ENCODE assay signal across 13 cellular contexts in the genomic region with DNA sequence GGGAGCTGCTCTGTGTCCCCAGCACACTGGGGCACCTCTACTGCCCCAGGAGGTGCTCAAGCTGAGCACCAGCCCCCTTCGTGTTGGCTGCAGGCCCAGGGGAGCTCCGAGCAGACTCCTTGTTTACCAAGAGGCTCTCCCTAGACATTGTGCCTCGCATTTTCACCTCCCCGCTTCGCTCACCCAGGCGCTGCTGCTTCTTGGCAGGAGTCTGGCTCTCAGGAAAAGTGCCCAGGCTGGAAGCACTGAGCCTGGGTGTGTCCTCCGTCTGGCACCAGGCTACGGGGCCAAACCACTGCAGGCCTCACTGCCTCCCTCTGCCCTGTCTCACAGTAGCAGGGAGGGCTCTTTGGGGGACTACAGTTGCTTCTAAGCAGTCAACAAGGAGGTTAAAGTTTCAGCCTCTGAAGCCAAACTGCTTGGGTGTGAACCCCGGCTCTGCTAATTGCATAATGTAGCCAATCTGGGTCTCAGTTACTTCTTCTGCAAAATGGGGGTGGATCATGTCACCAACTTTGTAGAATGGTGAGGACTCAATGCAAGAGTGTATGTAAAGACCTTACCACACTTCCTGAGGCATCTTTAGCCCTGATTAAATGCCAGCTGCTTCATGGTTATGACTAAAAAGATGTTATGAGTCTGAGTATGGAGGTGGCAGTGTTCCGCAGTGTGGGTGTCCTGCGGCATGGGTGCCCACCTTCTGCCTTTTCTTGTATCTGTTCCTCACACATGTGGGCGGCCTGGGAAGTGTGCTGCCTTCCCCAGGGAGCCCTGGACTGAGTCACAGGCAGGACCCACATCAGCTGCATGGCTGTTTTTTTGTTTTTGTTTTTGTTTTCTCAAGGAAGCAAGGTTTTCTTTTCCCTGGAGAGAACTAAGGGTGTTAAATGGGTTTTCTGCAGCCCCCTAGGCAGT.
A peak's percentile ranks its signal among the peaks of the same experiment; 100 is the strongest.
DNase-seq lines count a peak whose midpoint lies in the region; ATAC-seq, FAIRE-seq and TF ChIP-seq lines count a peak whose summit lies in the region.
"Had no signal": no experiment of that assay in that cellular context is flagged by ENCODE, and none has a peak within 500 bp of the region (broad histone marks: within the 10 kb centered on the region; RNA-seq: fewer than 3 reads in every experiment).

No MANE protein-coding gene starts in this region.

- no peaks in the 10 kb centered on the region for H3K9me3 Mint-ChIP-seq in endodermal cell
- H3K9me3 Mint-ChIP-seq: activated naive CD4-positive, alpha-beta T cell treated with anti-CD3 and anti-CD28 coated beads, Interleukin-2, amount 10 ng/mL, durations not matched to agents 7 days and 5 days had no signal

- CTCF ChIA-PET in Panc1 (lab: Charles Lee) = no interaction called here

- no peaks in the 10 kb centered on the region for H3K36me3 ChIP-seq in Panc1 (ENCODE audit: control insufficient read depth, insufficient read depth, low read length)
- no peaks in the 10 kb centered on the region for H3K36me3 ChIP-seq in sigmoid colon
- H3K36me3 ChIP-seq in endodermal cell (ENCODE audit: control insufficient read depth, insufficient read depth, low read length) = no peaks in the 10 kb centered on the region

- WGBS in sigmoid colon, 2 donors = 38 to 68% methylated on average over 12 of the region's 12 CpGs
- 89% methylated on average over 8 to 12 of the region's 12 CpGs for WGBS in endodermal cell (ENCODE audit: insufficient coverage in 1 of 2, insufficient read length in 1 of 2), 2 experiments

- no peak overlapping the region for H3K27ac Mint-ChIP-seq in endodermal cell
- H3K27ac Mint-ChIP-seq: activated naive CD4-positive, alpha-beta T cell treated with anti-CD3 and anti-CD28 coated beads, Interleukin-2, amount 10 ng/mL, durations not matched to agents 7 days and 5 days had no signal

- POLR2A ChIA-PET in Panc1 (lab: Charles Lee) = no interaction called here

- DNase-seq in DMS79 (lab: John Stamatoyannopoulos, UW) (peak; percentile 94), Panc1 (ENCODE audit: low read depth, low spot score) (no peak), left cardiac atrium (peak; percentile 39), sigmoid colon (peak; percentile 72), endodermal cell (no peak), H54 (ENCODE audit: insufficient read length, low spot score) (no peak)
- DNase-seq in effector CD8-positive, alpha-beta T cell (lab: John Stamatoyannopoulos, UW) = no peak
- DNase-seq: activated CD4-positive, alpha-beta T cell treated with anti-CD3 and anti-CD28 coated beads, Interleukin-2, amount 50 U/mL, for 48 hours; activated naive CD4-positive, alpha-beta T cell treated with anti-CD3 and anti-CD28 coated beads, Interleukin-2, amount 10 ng/mL, durations not matched to agents 7 days and 5 days; GOT3; NCI-H524; stimulated activated CD4-positive, alpha-beta T cell treated with anti-CD3 and anti-CD28 coated beads, Interleukin-15, amount 100 ng/mL, for 24 hours had no signal

- ATAC-seq in Panc1 = 0 out of 2 replicates have a peak, but pooled peaks have one; percentile 30
- peak; percentile 59 to 78 for ATAC-seq in left cardiac atrium
- ATAC-seq in GM21825 (IDR thresholded peaks at IDR 0.05; ENCODE audit: unreplicated experiment) = no peak

- TF ChIP-seq EP300 in sigmoid colon (IDR thresholded peaks at IDR 0.05) = no peak

- no peak overlapping the region for H3K4me3 ChIP-seq in Panc1 (ENCODE audit: low read depth in 2 of 2, low read length in 2 of 2)
- H3K4me3 ChIP-seq in sigmoid colon = no peak overlapping the region
- H3K4me3 ChIP-seq in endodermal cell (ENCODE audit: low read length) = no peak overlapping the region

- H3K27ac ChIP-seq in Panc1 (ENCODE audit: low read length) = no peak overlapping the region
- peak overlapping the region; percentile 3 to 60 (median 48) for H3K27ac ChIP-seq in sigmoid colon
- no peak overlapping the region for H3K27ac ChIP-seq in endodermal cell (ENCODE audit: low read depth, low read length)

- H3K36me3 Mint-ChIP-seq in endodermal cell (ENCODE audit: low read depth) = no peaks in the 10 kb centered on the region
- H3K36me3 Mint-ChIP-seq: activated naive CD4-positive, alpha-beta T cell treated with anti-CD3 and anti-CD28 coated beads, Interleukin-2, amount 10 ng/mL, durations not matched to agents 7 days and 5 days had no signal

- no peak for TF ChIP-seq CTCF in Panc1 (IDR thresholded peaks at IDR 0.05)
- no peak for TF ChIP-seq CTCF in sigmoid colon (IDR thresholded peaks at IDR 0.05)
- TF ChIP-seq CTCF in endodermal cell (conservative IDR thresholded peaks at IDR 0.05) = no peak

- TF ChIP-seq POLR2A in sigmoid colon (IDR thresholded peaks at IDR 0.05) (no peak), H54 (IDR thresholded peaks at IDR 0.05; ENCODE audit: low read depth, low read length) (no peak)

- intact Hi-C loops in Panc1 (cut with micrococcal nuclease; ENCODE audit: unreplicated experiment) = no loop called here
- intact Hi-C loops in left cardiac atrium (cut with DNase I) = no loop called here
- intact Hi-C loops in sigmoid colon (cut with DNase I) = no loop called here

- no peak overlapping the region for H3K9ac ChIP-seq in endodermal cell (ENCODE audit: extremely low read depth, low read length, poor library complexity, severe bottlenecking)

- FAIRE-seq in H54 (lab: Jason Lieb, UNC) = no peak

- H3K27me3 ChIP-seq in Panc1 (ENCODE audit: control insufficient read depth, insufficient read depth, low read length) (no peaks in the 10 kb centered on the region), sigmoid colon (no peaks in the 10 kb centered on the region), endodermal cell (ENCODE audit: control insufficient read depth, insufficient read depth, low read length, poor library complexity, severe bottlenecking) (peaks cover 46% of the 10 kb centered on the region)

- in situ Hi-C loops in Panc1 (cut with HindIII; ENCODE audit: low pct_unique_long_range_greater_than_20kb, low sequenced_read_pairs) = no loop called here

- H3K4me3 Mint-ChIP-seq in endodermal cell = no peak overlapping the region
- H3K4me3 Mint-ChIP-seq: activated naive CD4-positive, alpha-beta T cell treated with anti-CD3 and anti-CD28 coated beads, Interleukin-2, amount 10 ng/mL, durations not matched to agents 7 days and 5 days had no signal

- BruUV-seq in Panc1 (replicated peaks; lab: Mats Ljungman, UMichigan) = no TSS peak

- peaks cover 49% of the 10 kb centered on the region for H3K27me3 Mint-ChIP-seq in endodermal cell (ENCODE audit: insufficient read depth)

- H3K4me1 ChIP-seq in Panc1 (ENCODE audit: control insufficient read depth, insufficient read depth, low read length) (no peaks in the 10 kb centered on the region), sigmoid colon (peaks cover 0 to 26% (median 23%) of the 10 kb centered on the region in 4 donors), endodermal cell (ENCODE audit: control insufficient read depth, insufficient read depth, low read length) (peaks cover 18% of the 10 kb centered on the region)

- no peaks in the 10 kb centered on the region for H3K9me3 ChIP-seq in Panc1 (ENCODE audit: control insufficient read depth, insufficient read depth, low read depth, low read length)
- no peaks in the 10 kb centered on the region for H3K9me3 ChIP-seq in sigmoid colon
- no peaks in the 10 kb centered on the region for H3K9me3 ChIP-seq in endodermal cell (ENCODE audit: control insufficient read depth, low read length)

- H3K4me1 Mint-ChIP-seq in endodermal cell = peaks cover 19% of the 10 kb centered on the region
- H3K4me1 Mint-ChIP-seq: activated naive CD4-positive, alpha-beta T cell treated with anti-CD3 and anti-CD28 coated beads, Interleukin-2, amount 10 ng/mL, durations not matched to agents 7 days and 5 days had no signal

Comparison
In these comparisons a context has a peak if more than half of its experiments do, and no peak if none do; other contexts are left out.
1. DNase-seq: peak in DMS79 (single experiment), left cardiac atrium (single experiment) and sigmoid colon (single experiment); none in Panc1 (single experiment), effector CD8-positive, alpha-beta T cell (single experiment), endodermal cell (single experiment) and H54 (single experiment).
2. H3K27ac ChIP-seq: peak in sigmoid colon (4 of 4); none in Panc1 (single experiment) and endodermal cell (single experiment).